18 cellular contexts compared by ENCODE assay signal in the genomic region with DNA sequence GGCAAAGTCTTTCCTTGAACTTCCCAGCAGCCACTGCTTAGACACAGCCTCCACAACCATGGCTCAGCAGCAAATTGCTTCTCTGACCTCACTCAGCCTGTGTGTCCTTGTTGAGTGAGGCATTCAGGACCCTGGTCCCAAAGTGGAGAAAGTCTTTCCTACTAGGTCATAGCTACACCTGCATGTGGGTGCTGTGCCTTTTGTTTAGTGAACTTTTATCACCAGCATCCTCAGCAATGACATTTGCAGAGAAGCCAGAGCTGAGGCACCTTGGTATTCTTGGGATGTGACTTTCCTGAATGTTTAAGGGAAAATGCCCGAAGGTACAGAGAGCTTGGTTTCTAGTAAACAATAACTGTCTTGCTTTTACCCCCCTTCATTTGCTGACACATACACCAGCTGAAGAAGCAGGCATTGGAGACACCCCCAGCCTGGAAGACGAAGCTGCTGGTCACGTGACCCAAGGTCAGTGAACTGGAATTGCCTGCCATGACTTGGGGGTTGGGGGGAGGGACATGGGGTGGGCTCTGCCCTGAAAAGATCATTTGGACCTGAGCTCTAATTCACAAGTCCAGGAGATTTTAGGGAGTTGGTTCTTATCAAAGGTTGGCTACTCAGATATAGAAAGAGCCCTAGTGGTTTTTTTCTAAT. TPM values are rescaled to one million over a fixed set of nuclear protein-coding genes. Genes with fewer than 3 reads are reported as not detected.
DNase-seq lines count a peak whose midpoint lies in the region; ATAC-seq, FAIRE-seq and TF ChIP-seq lines count a peak whose summit lies in the region.
"Had no signal": no experiment of that assay in that cellular context is flagged by ENCODE, and none has a peak within 500 bp of the region (broad histone marks: within the 10 kb centered on the region; RNA-seq: fewer than 3 reads in every experiment).

No MANE protein-coding gene starts in this region.

- whole genome bisulfite sequencing in GM12878 (ENCODE audit: insufficient coverage, insufficient replicate concordance, low lambda C conversion rate, missing lambda C conversion rate) = 13% methylated on average over 3 of the region's 3 CpGs
- 86% methylated on average over 3 of the region's 3 CpGs; no CpG with 5 or more reads in 1 of the 2 experiments for WGBS in H1 (ENCODE audit: extremely low coverage in 1 of 2, insufficient coverage in 1 of 2, insufficient read length in 1 of 2, insufficient replicate concordance in 2 of 2, low coverage in 1 of 2, low lambda C conversion rate in 2 of 2, missing lambda C conversion rate in 1 of 2), 2 experiments
- no CpG with 5 or more reads among the region's 3 CpGs for WGBS in trophoblast cell (ENCODE audit: extremely low coverage, insufficient coverage, insufficient read length)

- H4K12ac ChIP-seq in trophoblast cell (ENCODE audit: low read depth, low read length) = no peak overlapping the region

- H3K4me3 Mint-ChIP-seq in activated CD4-positive, alpha-beta memory T cell treated with anti-CD3 and anti-CD28 coated beads for 36 hours = no peak overlapping the region
- H3K4me3 Mint-ChIP-seq: CD14-positive monocyte; CD8-positive, alpha-beta T cell had no signal

- H3K36me3 ChIP-seq in GM12878 (ENCODE audit: control insufficient read depth in 2 of 2, insufficient read depth in 2 of 2, low read length in 1 of 2) (no peaks in the 10 kb centered on the region), H1 (ENCODE audit: control insufficient read depth in 2 of 4, insufficient read depth in 4 of 4, low read length in 3 of 4) (no peaks in the 10 kb centered on the region), trophoblast cell (ENCODE audit: control insufficient read depth in 1 of 2, insufficient read depth in 2 of 2, low read length in 2 of 2) (no peaks in the 10 kb centered on the region), HAP-1 (replicated peaks) (no peaks in the 10 kb centered on the region)
- H3K36me3 ChIP-seq: BE2C had no signal

- H3K27ac Mint-ChIP-seq in activated CD4-positive, alpha-beta memory T cell treated with anti-CD3 and anti-CD28 coated beads for 36 hours = no peak overlapping the region
- H3K27ac Mint-ChIP-seq: CD14-positive monocyte; CD8-positive, alpha-beta T cell had no signal

- intact Hi-C loops in GM12878 (cut with micrococcal nuclease; ENCODE audit: unreplicated experiment) = no loop called here
- intact Hi-C loops in activated CD4-positive, alpha-beta memory T cell treated with anti-CD3 and anti-CD28 coated beads for 36 hours (cut with micrococcal nuclease) = no loop called here

- H3K23ac ChIP-seq in H1 (ENCODE audit: insufficient read length) = no peak overlapping the region
- no peak overlapping the region for H3K23ac ChIP-seq in trophoblast cell (ENCODE audit: low read length)

- H2BK12ac ChIP-seq in H1 (ENCODE audit: low read depth, low read length) (no peak overlapping the region), trophoblast cell (ENCODE audit: low read length) (no peak overlapping the region)

- H2BK20ac ChIP-seq in H1 (ENCODE audit: low read length) = no peak overlapping the region

- RAD21 ChIA-PET in GM12878 (lab: Charles Lee; ENCODE audit: unreplicated experiment) = no interaction called here

- SMC1A ChIA-PET in GM12878 (lab: Charles Lee; ENCODE audit: uncharacterized antibody, unreplicated experiment) = no interaction called here

- no peak for ATAC-seq in GM12878
- ATAC-seq in foreskin keratinocyte = no peak
- ATAC-seq: A549; CD8-positive, alpha-beta T cell had no signal

- H3K9me3 ChIP-seq in GM12878 (replicated peaks; ENCODE audit: control insufficient read depth, insufficient read depth, low read length) = no peaks in the 10 kb centered on the region
- H3K9me3 ChIP-seq in H1 (ENCODE audit: insufficient read depth in 2 of 2, low read depth in 1 of 2, low read length in 1 of 2) = no peaks in the 10 kb centered on the region
- no peaks in the 10 kb centered on the region for H3K9me3 ChIP-seq in trophoblast cell (ENCODE audit: insufficient read depth, low read depth, low read length)
- H3K9me3 ChIP-seq in HAP-1 = no peaks in the 10 kb centered on the region
- H3K9me3 ChIP-seq: A549, BE2C, Caco-2 had no signal

- H4K91ac ChIP-seq in H1 (replicated peaks; ENCODE audit: insufficient read length, low read length) (peak overlapping the region; percentile 47), trophoblast cell (ENCODE audit: low read depth, low read length) (peak overlapping the region; percentile 2)

- no peak for TF ChIP-seq POLR2A in GM12878 (IDR thresholded peaks at IDR 0.05; ENCODE audit: low read depth, low read length)
- no peak for TF ChIP-seq POLR2A in H1 (IDR thresholded peaks at IDR 0.05; ENCODE audit: control extremely low read depth in 1 of 2, low read depth in 2 of 2, low read length in 2 of 2)

- no peak overlapping the region for H2BK15ac ChIP-seq in H1 (ENCODE audit: low read length)

- H2BK120ac ChIP-seq in H1 (replicated peaks; ENCODE audit: low read depth, low read length) (no peak overlapping the region), trophoblast cell (ENCODE audit: insufficient read depth, low read length, poor library complexity) (no peak overlapping the region)

- no peaks in the 10 kb centered on the region for H3K27me3 Mint-ChIP-seq in activated CD4-positive, alpha-beta memory T cell treated with anti-CD3 and anti-CD28 coated beads for 36 hours

- POLR2A ChIA-PET in GM12878 (lab: Charles Lee) (no interaction called here), H1 (lab: Charles Lee; ENCODE audit: partially characterized antibody) (no interaction called here)
- POLR2A ChIA-PET in activated CD4-positive, alpha-beta memory T cell treated with anti-CD3 and anti-CD28 coated beads for 36 hours (lab: Charles Lee) = no interaction called here

- H3K27me3 ChIP-seq in GM12878 (replicated peaks in 1 of 2; ENCODE audit: control insufficient read depth in 2 of 2, insufficient read depth in 2 of 2, low read length in 1 of 2) = no peaks in the 10 kb centered on the region; a peak in 2 of 4 replicates
- no peaks in the 10 kb centered on the region; a peak in 1 of 7 replicates for H3K27me3 ChIP-seq in H1 (replicated peaks in 1 of 4; ENCODE audit: control insufficient read depth in 3 of 4, extremely low read depth in 1 of 4, insufficient read depth in 3 of 4, low read length in 3 of 4)
- H3K27me3 ChIP-seq in trophoblast cell (ENCODE audit: insufficient read depth, low read length) = no peaks in the 10 kb centered on the region
- H3K27me3 ChIP-seq in foreskin keratinocyte = peaks cover 36% of the 10 kb centered on the region
- no peaks in the 10 kb centered on the region for H3K27me3 ChIP-seq in HAP-1 (ENCODE audit: low read depth)
- H3K27me3 ChIP-seq: BE2C had no signal

- no peak for DNase-seq in GM12878 (ENCODE audit: low read depth, low spot score)
- DNase-seq in H1 (ENCODE audit: low read depth in 1 of 2, low spot score in 2 of 2) = no peak
- DNase-seq in trophoblast cell = peak; percentile 95 to 98
- DNase-seq in activated CD4-positive, alpha-beta memory T cell treated with anti-CD3 and anti-CD28 coated beads for 36 hours = no peak
- no peak for DNase-seq in activated naive CD4-positive, alpha-beta T cell treated with anti-CD3 and anti-CD28 coated beads, Interleukin-2, amount 50 U/mL, for 16 hours
- no peak for DNase-seq in foreskin keratinocyte
- DNase-seq in HAP-1 (ENCODE audit: low spot score in 2 of 2) = no peak
- DNase-seq: BE2C; Caco-2; CD8-positive, alpha-beta T cell; DND-41; GDM1 had no signal

- TF ChIP-seq RAD21 in GM12878 (IDR thresholded peaks at IDR 0.05; ENCODE audit: insufficient read depth, low read depth, low read length) (no peak), H1 (IDR thresholded peaks at IDR 0.05 in 1 of 2, conservative IDR thresholded peaks at IDR 0.05 in 1 of 2; ENCODE audit: low read depth in 2 of 2, low read length in 2 of 2) (no peak)

- H2AK5ac ChIP-seq in H1 (ENCODE audit: low read depth, low read length) = no peak overlapping the region
- no peak overlapping the region for H2AK5ac ChIP-seq in trophoblast cell (ENCODE audit: low read length)

- no peaks in the 10 kb centered on the region for H3K36me3 Mint-ChIP-seq in activated CD4-positive, alpha-beta memory T cell treated with anti-CD3 and anti-CD28 coated beads for 36 hours
- H3K36me3 Mint-ChIP-seq: CD14-positive monocyte; CD8-positive, alpha-beta T cell had no signal

- H4K8ac ChIP-seq in H1 (ENCODE audit: extremely low read depth, insufficient read depth, low read length) (peak overlapping the region; percentile 12; the same call in 1 of the 2 replicates), trophoblast cell (ENCODE audit: low read depth, low read length) (no peak overlapping the region)

- H3K79me1 ChIP-seq in H1 (ENCODE audit: low read depth, low read length) (no peaks in the 10 kb centered on the region), trophoblast cell (ENCODE audit: low read length) (peaks cover 4% of the 10 kb centered on the region)

- TF ChIP-seq CTCF in GM12878 (IDR thresholded peaks at IDR 0.05 in 2 of 3, conservative IDR thresholded peaks at IDR 0.05 in 1 of 3; ENCODE audit: control insufficient read depth in 2 of 3, extremely low read depth in 1 of 3, insufficient read depth in 1 of 3, low read depth in 3 of 3, low read length in 3 of 3) (no peak), H1 (IDR thresholded peaks at IDR 0.05; ENCODE audit: control extremely low read depth in 1 of 3, insufficient read depth in 1 of 3, low read depth in 1 of 3, low read length in 3 of 3) (no peak), foreskin keratinocyte (conservative IDR thresholded peaks at IDR 0.05) (no peak)

- H3K4ac ChIP-seq in H1 (replicated peaks; ENCODE audit: insufficient read length, low read depth, low read length) (no peak overlapping the region), trophoblast cell (ENCODE audit: low read depth, low read length) (no peak overlapping the region)

- H2AFZ ChIP-seq in GM12878 (ENCODE audit: control insufficient read depth, low read depth, low read length) (no peak overlapping the region), H1 (ENCODE audit: low read length) (no peak overlapping the region), trophoblast cell (ENCODE audit: insufficient read depth, low read length, poor library complexity) (no peak overlapping the region)

- H3K4me1 Mint-ChIP-seq in activated CD4-positive, alpha-beta memory T cell treated with anti-CD3 and anti-CD28 coated beads for 36 hours (ENCODE audit: low read depth) = no peaks in the 10 kb centered on the region
- H3K4me1 Mint-ChIP-seq: CD14-positive monocyte had no signal

- H3K27ac ChIP-seq in GM12878 (ENCODE audit: control insufficient read depth, insufficient read depth) (no peak overlapping the region), H1 (ENCODE audit: low read depth, low read length) (no peak overlapping the region), trophoblast cell (ENCODE audit: low read depth, low read length) (no peak overlapping the region), foreskin keratinocyte (no peak overlapping the region)
- H3K27ac ChIP-seq: A549 had no signal

- H3K9me3 Mint-ChIP-seq in activated CD4-positive, alpha-beta memory T cell treated with anti-CD3 and anti-CD28 coated beads for 36 hours = no peaks in the 10 kb centered on the region
- H3K9me3 Mint-ChIP-seq: CD14-positive monocyte; CD8-positive, alpha-beta T cell had no signal

- in situ Hi-C loops in GM12878 (cut with MboI) (no loop called here), HAP-1 (cut with MboI; ENCODE audit: low sequenced_read_pairs) (loop anchor here (25.0 kb wide), 1 partner anchor 834 kb away; the partner anchor contains the start of gene WNT3)

- CTCF ChIA-PET in GM12878 (lab: Yijun Ruan, JAX) (no interaction called here), H1 (lab: Charles Lee; ENCODE audit: partially characterized antibody) (interaction anchor here (0.7 to 1.1 kb wide), 2 partner anchors 11 to 59 kb away, joined by 3 to 4 read pairs; no protein-coding TSS in a partner anchor)
- CTCF ChIA-PET in activated CD4-positive, alpha-beta memory T cell treated with anti-CD3 and anti-CD28 coated beads for 36 hours (lab: Charles Lee) = no interaction called here

- TF ChIP-seq EP300 in GM12878 (IDR thresholded peaks at IDR 0.05; ENCODE audit: borderline replicate concordance in 1 of 2, control insufficient read depth in 1 of 2, low read depth in 2 of 2, low read length in 2 of 2) (no peak), H1 (IDR thresholded peaks at IDR 0.05; ENCODE audit: borderline replicate concordance in 1 of 2, low read depth in 2 of 2, low read length in 2 of 2) (no peak)

- no peaks in the 10 kb centered on the region for H3K23me2 ChIP-seq in H1 (ENCODE audit: low read depth, low read length)

- FAIRE-seq in GM12878 (lab: Jason Lieb, UNC) = no peak
- no peak for FAIRE-seq in H1 (lab: Jason Lieb, UNC)
- FAIRE-seq: A549, GM19239 had no signal

- H3K56ac ChIP-seq in H1 (replicated peaks; ENCODE audit: insufficient read length, low read depth, low read length) = no peak overlapping the region

- H3K18ac ChIP-seq in H1 (ENCODE audit: extremely low read depth, low read length) = no peak overlapping the region
- H3K18ac ChIP-seq in trophoblast cell (ENCODE audit: low read length) = no peak overlapping the region

- no TSS peak for BruUV-seq in GM12878 (replicated peaks; lab: Mats Ljungman, UMichigan)

- no peak overlapping the region for H3K4me3 ChIP-seq in GM12878
- no peak overlapping the region for H3K4me3 ChIP-seq in H1 (ENCODE audit: extremely low read depth in 1 of 4, insufficient read depth in 2 of 4, low read depth in 3 of 4, low read length in 4 of 4)
- H3K4me3 ChIP-seq in trophoblast cell (ENCODE audit: low read depth, low read length) = no peak overlapping the region
- no peak overlapping the region for H3K4me3 ChIP-seq in HAP-1
- H3K4me3 ChIP-seq: A549 had no signal

- no peaks in the 10 kb centered on the region for H3K4me1 ChIP-seq in GM12878 (ENCODE audit: control insufficient read depth, insufficient read depth, low read length)
- 0 out of 7 replicates have a peak, but pooled peaks cover 0 to 2% (median 0%) of the 10 kb centered on the region in 4 experiments for H3K4me1 ChIP-seq in H1 (replicated peaks in 1 of 4; ENCODE audit: control insufficient read depth in 3 of 4, insufficient read depth in 4 of 4, low read length in 3 of 4)
- H3K4me1 ChIP-seq in trophoblast cell (ENCODE audit: control insufficient read depth in 1 of 2, insufficient read depth in 2 of 2, low read length in 2 of 2) = peaks cover 12 to 18% of the 10 kb centered on the region in 2 experiments
- H3K4me1 ChIP-seq in foreskin keratinocyte = no peaks in the 10 kb centered on the region
- no peaks in the 10 kb centered on the region for H3K4me1 ChIP-seq in HAP-1
- H3K4me1 ChIP-seq: A549 had no signal

- H4K20me1 ChIP-seq in GM12878 (ENCODE audit: control insufficient read depth, insufficient read depth) = no peaks in the 10 kb centered on the region
- no peaks in the 10 kb centered on the region for H4K20me1 ChIP-seq in H1 (replicated peaks in 1 of 2; ENCODE audit: control insufficient read depth in 1 of 2, insufficient read depth in 2 of 2, low read length in 2 of 2)

- no peak overlapping the region for H4K5ac ChIP-seq in H1 (ENCODE audit: insufficient read length, low read depth, low read length)

- no peak overlapping the region for H3K14ac ChIP-seq in H1 (ENCODE audit: insufficient read length)
- no peak overlapping the region for H3K14ac ChIP-seq in trophoblast cell (ENCODE audit: low read length)

- H3K4me2 ChIP-seq in GM12878 (ENCODE audit: control insufficient read depth, insufficient read depth) = no peak overlapping the region
- H3K4me2 ChIP-seq in H1 (ENCODE audit: insufficient read depth in 1 of 2, low read depth in 2 of 2, low read length in 2 of 2) = no peak overlapping the region
- H3K4me2 ChIP-seq in trophoblast cell (ENCODE audit: low read length) = no peak overlapping the region
- H3K4me2 ChIP-seq: A549 had no signal

- H2BK5ac ChIP-seq in H1 (ENCODE audit: low read depth, low read length) (no peak overlapping the region), trophoblast cell (ENCODE audit: low read depth, low read length, poor library complexity) (no peak overlapping the region)

- H3K9ac ChIP-seq in GM12878 (ENCODE audit: control insufficient read depth, insufficient read depth, low read length) (no peak overlapping the region), H1 (replicated peaks in 1 of 4; ENCODE audit: extremely low read depth in 1 of 4, low read depth in 3 of 4, low read length in 3 of 4) (no peak overlapping the region), trophoblast cell (ENCODE audit: low read length) (no peak overlapping the region)

- H3K79me2 ChIP-seq in GM12878 (ENCODE audit: control insufficient read depth, insufficient read depth, low read length) = no peaks in the 10 kb centered on the region
- no peaks in the 10 kb centered on the region for H3K79me2 ChIP-seq in H1 (ENCODE audit: control insufficient read depth in 1 of 2, insufficient read depth in 2 of 2, low read length in 2 of 2)
- H3K79me2 ChIP-seq in trophoblast cell (ENCODE audit: control insufficient read depth, insufficient read depth, low read length, poor library complexity) = no peaks in the 10 kb centered on the region

RNA-seq across cellular contexts. Expression of gene STH, which starts 20.9 kb away (rescaled TPM):
- not detected in 2 replicates for total RNA-seq in GM12878 (2013; cell fraction: nucleolus; rRNA removed)
- total RNA-seq in GM12878 (2014; rRNA removed) (not detected in 2 replicates), GM12878 (2014; rRNA removed; fragmentation: Illumina TruSeq; extraction: Trizol) (not detected in 2 replicates), GM12878 (2021) (not detected in 2 replicates), foreskin keratinocyte (not detected in 2 replicates)
- not detected for polyA plus RNA-seq in GM12878 (2011; ENCODE audit: low read depth)
- polyA plus RNA-seq in GM12878 (2011; rRNA removed) (not detected in 2 replicates), GM12878 (2014; fragmentation: Illumina TruSeq; extraction: Trizol) (not detected in 2 replicates), GM12878 (2014; fragmentation: Nextera tagmentation; extraction: Ambion mirVana) (not detected), GM12878 (2014; rRNA removed) (not detected in 2 replicates), GM12878 (2016; fragmentation: Nextera tagmentation; extraction: Ambion mirVana) (not detected), H1 (2011; rRNA removed) (not detected in 2 replicates), foreskin keratinocyte (not detected in 2 replicates)
- polyA plus RNA-seq in GM12878 (2011; cell fraction: cytosol; rRNA removed) = not detected in 2 replicates
- not detected in 2 replicates for polyA plus RNA-seq in GM12878 (2011; cell fraction: nucleus; rRNA removed)
- not detected in 2 replicates for polyA plus RNA-seq in GM12878 (2012)
- not detected in 2 replicates for polyA minus RNA-seq in GM12878 (2011; rRNA and poly(A)+ RNA removed)
- not detected in 2 replicates for polyA minus RNA-seq in GM12878 (2011; cell fraction: cytosol; rRNA and poly(A)+ RNA removed)
- polyA minus RNA-seq in GM12878 (2011; cell fraction: nucleus; rRNA and poly(A)+ RNA removed) = not detected in 2 replicates
- not detected in 2 replicates for total RNA-seq in H1 (2021; fragmentation: NEBNext Ultra II Directional; extraction: Animal tissue kit (Norgen Biotek cat#: 25700))
- not detected for polyA plus RNA-seq in H1 (2011; cell fraction: cytosol; rRNA removed)
- polyA plus RNA-seq in H1 (2011; cell fraction: nucleus; rRNA removed) = not detected
- polyA plus RNA-seq in H1 (2012, experiment 1 of 2) = not detected in 4 replicates
- polyA plus RNA-seq in H1 (2012, experiment 2 of 2) = not detected
- not detected for polyA plus RNA-seq in H1 (2013, experiment 1 of 2)
- not detected for polyA plus RNA-seq in H1 (2013, experiment 2 of 2)
- polyA minus RNA-seq in H1 (2011; rRNA and poly(A)+ RNA removed) = not detected in 2 replicates
- polyA minus RNA-seq in H1 (2011; cell fraction: cytosol; rRNA and poly(A)+ RNA removed) = not detected
- polyA minus RNA-seq in H1 (2011; cell fraction: nucleus; rRNA and poly(A)+ RNA removed) = not detected
- polyA plus RNA-seq in trophoblast cell (2013) = not detected in 2 replicates
- total RNA-seq in activated CD4-positive, alpha-beta memory T cell treated with anti-CD3 and anti-CD28 coated beads for 36 hours = not detected
- total RNA-seq: Caco-2; CD8-positive, alpha-beta T cell; H4; HT-29 had no signal
- polyA plus RNA-seq: A549, AG04450, CD14-positive monocyte had no signal

Comparison
In these comparisons a context has a peak if more than half of its experiments do, and no peak if none do; other contexts are left out.
1. DNase-seq: peak in trophoblast cell (2 of 2); none in GM12878 (single experiment), H1 (0 of 2), activated CD4-positive, alpha-beta memory T cell treated with anti-CD3 and anti-CD28 coated beads for 36 hours (single experiment), activated naive CD4-positive, alpha-beta T cell treated with anti-CD3 and anti-CD28 coated beads, Interleukin-2, amount 50 U/mL, for 16 hours (single experiment), foreskin keratinocyte (0 of 2) and HAP-1 (0 of 2).